ENCODE assay signal across 23 cellular contexts in the genomic region with DNA sequence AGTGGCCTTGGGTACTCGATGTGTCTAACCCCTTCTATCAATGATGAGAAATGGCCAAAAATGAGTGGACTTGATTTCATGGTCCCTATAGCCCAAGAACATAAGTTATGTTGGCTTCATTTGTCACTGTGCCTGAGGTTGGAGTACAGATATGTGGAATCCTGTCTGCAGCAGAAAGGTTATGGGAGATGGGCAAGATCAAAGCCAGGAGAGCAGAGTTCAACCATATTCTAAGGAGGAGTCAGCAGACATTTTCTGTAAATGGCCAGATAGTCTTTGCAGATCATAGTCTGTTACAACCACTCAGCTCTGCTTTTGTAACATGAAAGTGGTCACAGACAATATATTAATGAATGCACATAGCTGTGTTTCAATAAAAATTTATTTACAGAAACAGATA.
"Had no signal": no experiment of that assay in that cellular context is flagged by ENCODE, and none has a peak within 500 bp of the region (broad histone marks: within the 10 kb centered on the region; RNA-seq: fewer than 3 reads in every experiment).

No MANE protein-coding gene starts in this region.

- H3K27ac Mint-ChIP-seq: mesothelial cell of epicardium, naive B cell had no signal

- H3K4me1 ChIP-seq: esophagus muscularis mucosa, foreskin keratinocyte, gastroesophageal sphincter, heart left ventricle, left lung, lower lobe of right lung had no signal

- H3K4me3 Mint-ChIP-seq: mesothelial cell of epicardium, naive B cell had no signal

- H3K36me3 Mint-ChIP-seq: mesothelial cell of epicardium, naive B cell had no signal

- H3K27ac ChIP-seq: coronary artery, esophagus muscularis mucosa, foreskin keratinocyte, gastroesophageal sphincter, heart left ventricle, left lung, lower lobe of right lung had no signal

- H3K27me3 Mint-ChIP-seq: naive B cell had no signal

- H3K36me3 ChIP-seq: esophagus muscularis mucosa, gastroesophageal sphincter, heart left ventricle, left lung, lower lobe of right lung had no signal

- H3K4me1 Mint-ChIP-seq: mesothelial cell of epicardium, naive B cell had no signal

- H3K9me3 Mint-ChIP-seq: mesothelial cell of epicardium, naive B cell had no signal

- FAIRE-seq: colon, endothelial cell of umbilical vein, frontal cortex, islet of Langerhans, keratinocyte had no signal

- H3K27me3 ChIP-seq: dorsolateral prefrontal cortex, esophagus muscularis mucosa, foreskin keratinocyte, gastroesophageal sphincter, left lung had no signal

- DNase-seq: dermis blood vessel endothelial cell; dorsolateral prefrontal cortex; effector CD4-positive, alpha-beta T cell; effector memory CD4-positive, alpha-beta T cell; foreskin keratinocyte; heart left ventricle; hippocampal formation; left cardiac atrium; left lung; left ventricle myocardium superior; lower lobe of right lung; mesenchymal stem cell; mucosa of descending colon; naive B cell had no signal

- H3K9me3 ChIP-seq: esophagus muscularis mucosa, gastroesophageal sphincter, heart left ventricle, left lung, lower lobe of right lung, mucosa of descending colon had no signal

- H3K4me3 ChIP-seq: coronary artery, dorsolateral prefrontal cortex, esophagus muscularis mucosa, gastroesophageal sphincter, heart left ventricle, left lung, lower lobe of right lung, mucosa of descending colon had no signal
